ENCODE assay signal across 8 cellular contexts in the genomic region with DNA sequence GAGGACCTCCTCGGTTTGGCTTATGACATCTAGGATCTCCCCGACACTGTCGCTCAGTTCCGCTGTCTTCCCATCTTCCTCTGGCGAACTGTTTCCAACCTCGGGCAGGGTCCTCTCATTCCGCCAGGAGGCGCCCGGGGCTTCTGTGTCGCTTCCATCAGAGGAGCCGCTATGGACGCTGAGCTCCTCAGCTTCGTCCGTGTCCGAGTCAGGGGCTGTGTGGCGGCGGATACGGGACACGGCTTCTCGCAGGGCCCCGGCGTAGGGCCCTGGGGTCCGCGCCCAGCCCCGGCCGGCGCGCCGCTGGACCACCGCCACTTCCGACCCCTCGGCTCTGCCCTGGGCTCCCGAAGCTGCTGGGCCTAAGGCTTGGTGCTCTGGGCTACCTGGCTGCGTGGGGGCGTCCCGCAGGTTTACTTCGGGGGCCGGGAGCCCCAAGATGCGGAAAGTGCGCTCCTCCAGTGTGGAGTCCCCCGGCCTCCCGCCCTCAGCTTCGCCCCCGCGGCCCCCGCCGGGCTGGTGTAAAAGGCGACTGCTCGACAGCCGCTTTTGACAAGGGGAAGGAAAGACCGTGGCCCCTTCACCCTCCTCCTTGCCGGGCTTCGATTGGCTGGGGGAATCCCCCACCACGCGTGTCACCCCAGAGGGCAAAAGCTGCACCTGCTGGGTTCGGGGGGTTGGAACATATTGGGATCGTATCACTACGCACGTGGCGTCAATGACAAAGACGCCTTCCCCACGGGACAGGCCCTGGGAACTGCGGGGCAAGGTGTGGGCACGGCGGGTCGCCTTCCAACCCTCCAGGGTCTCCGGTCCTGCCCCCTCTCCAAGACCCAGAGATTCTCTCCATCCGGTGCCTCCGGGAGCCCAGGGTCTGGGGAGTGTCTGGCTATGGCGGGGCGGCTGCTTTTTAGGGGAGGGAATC. TPM values are rescaled to one million over a fixed set of nuclear protein-coding genes. Genes with fewer than 3 reads are reported as not detected.
DNase-seq lines count a peak whose midpoint lies in the region; ATAC-seq, FAIRE-seq and TF ChIP-seq lines count a peak whose summit lies in the region.

No MANE protein-coding gene starts in this region.

- ATAC-seq in pancreas (peak; percentile 59 to 74 (median 68)), GM18498 (IDR thresholded peaks at IDR 0.05; ENCODE audit: unreplicated experiment) (no peak), GM18858 (IDR thresholded peaks at IDR 0.05; ENCODE audit: unreplicated experiment) (no peak)

- H3K36me3 ChIP-seq in left ventricle myocardium inferior (peaks cover 17% of the 10 kb centered on the region), pancreas (peaks cover 0 to 4% (median 0%) of the 10 kb centered on the region in 3 donors)

- H3K9me3 ChIP-seq in left ventricle myocardium inferior (replicated peaks): no peaks in the 10 kb centered on the region
- H3K9me3 ChIP-seq in pancreas: no peaks in the 10 kb centered on the region

- peak; percentile 83 for TF ChIP-seq CTCF in HL-60 (IDR thresholded peaks at IDR 0.05; ENCODE audit: insufficient read depth, low read length)
- peak; percentile 89 for TF ChIP-seq CTCF in left ventricle myocardium inferior (IDR thresholded peaks at IDR 0.05; ENCODE audit: borderline replicate concordance)
- TF ChIP-seq CTCF in pancreas (IDR thresholded peaks at IDR 0.05): peak; percentile 26 to 58 (median 47)

- DNase-seq in CD1c-positive myeloid dendritic cell (ENCODE audit: extremely low spot score): peak; percentile 85
- DNase-seq in HL-60 (ENCODE audit: low read depth in 1 of 2, low spot score in 1 of 2): peak in 1 of 2 experiments; percentile 80
- DNase-seq in RPMI8226: peak; percentile 78
- peak; percentile 52 for DNase-seq in amniotic epithelial cell (ENCODE audit: low read depth)
- DNase-seq in left ventricle myocardium inferior: peak; percentile 80
- DNase-seq in pancreas: peak; percentile 49 to 87 (median 68)

- H3K27ac ChIP-seq in HL-60 (replicated peaks) (no peak overlapping the region), left ventricle myocardium inferior (replicated peaks) (peak overlapping the region; percentile 7), pancreas (no peak overlapping the region)

- peaks cover 25% of the 10 kb centered on the region for H3K27me3 ChIP-seq in HL-60 (ENCODE audit: insufficient read depth, poor library complexity, severe bottlenecking)
- H3K27me3 ChIP-seq in left ventricle myocardium inferior (ENCODE audit: low read depth): peaks cover 86% of the 10 kb centered on the region
- no peaks in the 10 kb centered on the region for H3K27me3 ChIP-seq in pancreas

- peak overlapping the region; percentile 42 for H3K4me3 ChIP-seq in HL-60 (replicated peaks; ENCODE audit: insufficient read depth, low read length)
- peak overlapping the region; percentile 69 for H3K4me3 ChIP-seq in left ventricle myocardium inferior
- peak overlapping the region in 3 of 4 donors; percentile 20 to 40 (median 27) for H3K4me3 ChIP-seq in pancreas

- no peak for FAIRE-seq in pancreas (lab: Jason Lieb, UNC)

- 27 to 28% methylated on average over 63 to 71 of the region's 71 CpGs for WGBS in pancreas, 2 donors

- intact Hi-C loops in left ventricle myocardium inferior (cut with micrococcal nuclease) (no loop called here), pancreas (cut with DNase I) (no loop called here)

- H3K4me1 ChIP-seq in left ventricle myocardium inferior: peaks cover 64% of the 10 kb centered on the region
- H3K4me1 ChIP-seq in pancreas: peaks cover 8 to 12% (median 9%) of the 10 kb centered on the region in 3 donors

RNA-seq across cellular contexts. Expression of a gene that starts 2.1 kb away (rescaled TPM):
- total RNA-seq in left ventricle myocardium inferior: 1.4 TPM
- total RNA-seq in pancreas: under 1 TPM in 3 of 6 donors, not detected in 3; 0.03 to 0.09 (median 0.06) TPM
- polyA plus RNA-seq in pancreas: under 1 TPM; 0.04 to 0.12 TPM

RNA-seq across cellular contexts. Expression of a gene that starts 18.9 kb away (rescaled TPM):
- total RNA-seq in left ventricle myocardium inferior (not detected), pancreas (not detected)
- polyA plus RNA-seq in pancreas: not detected

RNA-seq across cellular contexts. Expression of a gene that starts 21.5 kb away (rescaled TPM):
- total RNA-seq in left ventricle myocardium inferior (104 TPM), pancreas (10 to 100 TPM; 18.2 to 29.8 (median 24.1) TPM)
- 10 to 100 TPM; 27.7 to 33.4 TPM for polyA plus RNA-seq in pancreas

RNA-seq across cellular contexts. Expression of a gene that starts 25.5 kb away (rescaled TPM):
- total RNA-seq in left ventricle myocardium inferior (0.44 TPM), pancreas (under 1 TPM in 5 of 6 donors, not detected in 1; 0.08 to 0.31 (median 0.12) TPM)
- polyA plus RNA-seq in pancreas: under 1 TPM; 0.34 to 0.59 TPM

RNA-seq across cellular contexts. Expression of a gene that starts 39.8 kb away (rescaled TPM):
- 49.6 TPM for total RNA-seq in left ventricle myocardium inferior
- total RNA-seq in pancreas: 10 to 100 TPM; 45.1 to 96.0 (median 61.7) TPM
- polyA plus RNA-seq in pancreas: 10 to 100 TPM; 29.5 to 42.1 TPM

Comparison
In these comparisons a context has a peak if more than half of its experiments do, and no peak if none do; other contexts are left out.
1. ATAC-seq: peak in pancreas (4 of 4); none in GM18498 (single experiment) and GM18858 (single experiment).
2. Peak in every context shown above with its lines, with median percentiles within 50 percentile points of each other: H3K4me3 ChIP-seq and CTCF ChIP-seq.